In the genomic region with DNA sequence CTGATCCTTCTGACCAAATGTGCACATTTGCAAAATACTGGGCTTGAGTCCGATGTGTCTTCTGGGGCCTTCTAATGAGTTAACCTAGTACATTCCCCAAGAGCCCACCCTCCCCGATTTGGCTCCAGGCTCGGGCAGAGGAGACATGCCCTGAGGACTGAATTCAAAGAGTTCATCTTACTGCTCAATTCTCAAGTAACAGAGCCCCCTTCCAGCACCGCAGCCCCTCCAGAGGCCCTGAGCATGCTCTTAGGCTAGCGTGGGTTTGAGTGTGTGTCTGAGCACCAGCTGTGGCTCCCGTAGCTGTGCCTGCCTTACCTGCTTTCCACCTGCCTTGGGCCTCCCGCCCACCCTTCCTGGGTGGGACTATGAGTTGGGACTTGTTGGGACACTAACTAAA, we compare ENCODE assay signal across 17 cellular contexts.
DNase-seq lines count a peak whose midpoint lies in the region; ATAC-seq and TF ChIP-seq lines count a peak whose summit lies in the region.
"Had no signal": no experiment of that assay in that cellular context is flagged by ENCODE, and none has a peak within 500 bp of the region (broad histone marks: within the 10 kb centered on the region; RNA-seq: fewer than 3 reads in every experiment).

No MANE protein-coding gene starts in this region.

- H3K9me3 Mint-ChIP-seq in activated T-cell treated with anti-CD3 and anti-CD28 coated beads, Interleukin-2, amount 50 U/mL, for 4 hours, result no peaks in the 10 kb centered on the region
- H3K9me3 Mint-ChIP-seq in activated T-cell treated with anti-CD3 and anti-CD28 coated beads, Interleukin-2, amount 50 U/mL, for 24 hours, result no peaks in the 10 kb centered on the region
- no peaks in the 10 kb centered on the region for H3K9me3 Mint-ChIP-seq in endodermal cell
- H3K9me3 Mint-ChIP-seq in stimulated activated effector memory CD8-positive, alpha-beta T cell treated with anti-CD3 and anti-CD28 coated beads, Interleukin-12 subunit alpha, Interleukin-12 subunit beta, amount 100 ng/mL, for 72 hours, result no peaks in the 10 kb centered on the region
- H3K9me3 Mint-ChIP-seq: neural progenitor cell had no signal

- ATAC-seq in activated T-cell treated with anti-CD3 and anti-CD28 coated beads, Interleukin-2, amount 50 U/mL, for 4 hours, result no peak
- ATAC-seq in stimulated activated effector memory CD8-positive, alpha-beta T cell treated with anti-CD3 and anti-CD28 coated beads, Interleukin-12 subunit alpha, Interleukin-12 subunit beta, amount 100 ng/mL, for 72 hours, result no peak
- ATAC-seq in GM18519 (IDR thresholded peaks at IDR 0.05; ENCODE audit: low FRiP score, unreplicated experiment) (no peak), HG02981 (IDR thresholded peaks at IDR 0.05; ENCODE audit: unreplicated experiment) (no peak)

- no peak for TF ChIP-seq POLR2A in Peyer's patch (IDR thresholded peaks at IDR 0.05)

- no peak overlapping the region for H3K27ac Mint-ChIP-seq in activated T-cell treated with anti-CD3 and anti-CD28 coated beads, Interleukin-2, amount 50 U/mL, for 24 hours
- H3K27ac Mint-ChIP-seq in endodermal cell, result no peak overlapping the region
- peak overlapping the region; percentile 91 for H3K27ac Mint-ChIP-seq in stimulated activated effector memory CD8-positive, alpha-beta T cell treated with anti-CD3 and anti-CD28 coated beads, Interleukin-12 subunit alpha, Interleukin-12 subunit beta, amount 100 ng/mL, for 72 hours

- H3K27me3 ChIP-seq in Peyer's patch (no peaks in the 10 kb centered on the region), endodermal cell (ENCODE audit: control insufficient read depth, insufficient read depth, low read length, poor library complexity, severe bottlenecking) (no peaks in the 10 kb centered on the region)
- H3K27me3 ChIP-seq: neural progenitor cell had no signal

- H3K9me3 ChIP-seq in Peyer's patch (no peaks in the 10 kb centered on the region), endodermal cell (ENCODE audit: control insufficient read depth, low read length) (no peaks in the 10 kb centered on the region)

- H3K36me3 ChIP-seq in Peyer's patch (no peaks in the 10 kb centered on the region), endodermal cell (ENCODE audit: control insufficient read depth, insufficient read depth, low read length) (no peaks in the 10 kb centered on the region)
- H3K36me3 ChIP-seq: neural progenitor cell, WERI-Rb-1 had no signal

- no peak for TF ChIP-seq CTCF in Peyer's patch (IDR thresholded peaks at IDR 0.05)
- TF ChIP-seq CTCF in endodermal cell (conservative IDR thresholded peaks at IDR 0.05), result no peak

- peaks cover 0 to 15% (median 7%) of the 10 kb centered on the region in 4 donors for H3K4me1 ChIP-seq in Peyer's patch
- peaks cover 10% of the 10 kb centered on the region for H3K4me1 ChIP-seq in endodermal cell (ENCODE audit: control insufficient read depth, insufficient read depth, low read length)

- no peak for DNase-seq in activated T-cell treated with anti-CD3 and anti-CD28 coated beads, Interleukin-2, amount 50 U/mL, for 4 hours
- no peak for DNase-seq in activated T-cell treated with anti-CD3 and anti-CD28 coated beads, Interleukin-2, amount 50 U/mL, for 24 hours
- DNase-seq in Peyer's patch (peak in 1 of 3 donors; percentile 46), endodermal cell (peak; percentile 24), DMS153 treated with DMSO at 0.1 percent for 48 hours (lab: John Stamatoyannopoulos, UW; ENCODE audit: unreplicated experiment) (no peak)
- DNase-seq in stimulated activated effector memory CD8-positive, alpha-beta T cell treated with anti-CD3 and anti-CD28 coated beads, Interleukin-12 subunit alpha, Interleukin-12 subunit beta, amount 100 ng/mL, for 72 hours (ENCODE audit: low spot score in 2 of 2), result no peak
- DNase-seq: activated CD8-positive, alpha-beta memory T cell treated with anti-CD3 and anti-CD28 coated beads, Interleukin-2, amount 50 U/mL, for 48 hours; EL; Kasumi-1; mesenchymal stem cell; NCI-H2227 treated with DMSO at 0.1 percent for 48 hours; substantia nigra; SW 1271; WERI-Rb-1 had no signal

- H3K27ac ChIP-seq in Peyer's patch, result peak overlapping the region; percentile 45 to 90 (median 70)
- no peak overlapping the region for H3K27ac ChIP-seq in endodermal cell (ENCODE audit: low read depth, low read length)
- H3K27ac ChIP-seq: neural progenitor cell, WERI-Rb-1 had no signal

- H3K9ac ChIP-seq in endodermal cell (ENCODE audit: extremely low read depth, low read length, poor library complexity, severe bottlenecking), result no peak overlapping the region
- H3K9ac ChIP-seq: neural progenitor cell had no signal

- H3K4me3 ChIP-seq in Peyer's patch (peak overlapping the region in 2 of 4 donors; percentile 15 to 33), endodermal cell (ENCODE audit: low read length) (no peak overlapping the region)
- H3K4me3 ChIP-seq: neural progenitor cell had no signal

- peaks cover 44% of the 10 kb centered on the region for H3K4me1 Mint-ChIP-seq in activated T-cell treated with anti-CD3 and anti-CD28 coated beads, Interleukin-2, amount 50 U/mL, for 4 hours (ENCODE audit: low read depth)
- peaks cover 37% of the 10 kb centered on the region for H3K4me1 Mint-ChIP-seq in activated T-cell treated with anti-CD3 and anti-CD28 coated beads, Interleukin-2, amount 50 U/mL, for 24 hours (ENCODE audit: low read depth)
- H3K4me1 Mint-ChIP-seq in endodermal cell, result peaks cover 29% of the 10 kb centered on the region
- peaks cover 33% of the 10 kb centered on the region for H3K4me1 Mint-ChIP-seq in stimulated activated effector memory CD8-positive, alpha-beta T cell treated with anti-CD3 and anti-CD28 coated beads, Interleukin-12 subunit alpha, Interleukin-12 subunit beta, amount 100 ng/mL, for 72 hours

- H3K36me3 Mint-ChIP-seq in activated T-cell treated with anti-CD3 and anti-CD28 coated beads, Interleukin-2, amount 50 U/mL, for 4 hours (ENCODE audit: insufficient read depth), result no peaks in the 10 kb centered on the region
- H3K36me3 Mint-ChIP-seq in activated T-cell treated with anti-CD3 and anti-CD28 coated beads, Interleukin-2, amount 50 U/mL, for 24 hours (ENCODE audit: low read depth), result no peaks in the 10 kb centered on the region
- no peaks in the 10 kb centered on the region for H3K36me3 Mint-ChIP-seq in endodermal cell (ENCODE audit: low read depth)
- no peaks in the 10 kb centered on the region for H3K36me3 Mint-ChIP-seq in stimulated activated effector memory CD8-positive, alpha-beta T cell treated with anti-CD3 and anti-CD28 coated beads, Interleukin-12 subunit alpha, Interleukin-12 subunit beta, amount 100 ng/mL, for 72 hours
- H3K36me3 Mint-ChIP-seq: neural progenitor cell had no signal

- H3K4me3 Mint-ChIP-seq in activated T-cell treated with anti-CD3 and anti-CD28 coated beads, Interleukin-2, amount 50 U/mL, for 4 hours, result peak overlapping the region; percentile 79
- no peak overlapping the region for H3K4me3 Mint-ChIP-seq in activated T-cell treated with anti-CD3 and anti-CD28 coated beads, Interleukin-2, amount 50 U/mL, for 24 hours
- H3K4me3 Mint-ChIP-seq in endodermal cell, result no peak overlapping the region
- H3K4me3 Mint-ChIP-seq in stimulated activated effector memory CD8-positive, alpha-beta T cell treated with anti-CD3 and anti-CD28 coated beads, Interleukin-12 subunit alpha, Interleukin-12 subunit beta, amount 100 ng/mL, for 72 hours, result peak overlapping the region; percentile 65
- H3K4me3 Mint-ChIP-seq: neural progenitor cell had no signal

- WGBS in endodermal cell (ENCODE audit: insufficient coverage in 1 of 2, insufficient read length in 1 of 2), 2 experiments, result 90 to 93% methylated on average over 3 to 7 of the region's 7 CpGs

- no peaks in the 10 kb centered on the region for H3K27me3 Mint-ChIP-seq in activated T-cell treated with anti-CD3 and anti-CD28 coated beads, Interleukin-2, amount 50 U/mL, for 4 hours (ENCODE audit: low read depth)
- no peaks in the 10 kb centered on the region for H3K27me3 Mint-ChIP-seq in activated T-cell treated with anti-CD3 and anti-CD28 coated beads, Interleukin-2, amount 50 U/mL, for 24 hours
- H3K27me3 Mint-ChIP-seq in endodermal cell (ENCODE audit: insufficient read depth), result peaks cover 8% of the 10 kb centered on the region

Comparison
In these comparisons a context has a peak if more than half of its experiments do, and no peak if none do; other contexts are left out.
1. H3K4me3 Mint-ChIP-seq: peak in activated T-cell treated with anti-CD3 and anti-CD28 coated beads, Interleukin-2, amount 50 U/mL, for 4 hours (single experiment) and stimulated activated effector memory CD8-positive, alpha-beta T cell treated with anti-CD3 and anti-CD28 coated beads, Interleukin-12 subunit alpha, Interleukin-12 subunit beta, amount 100 ng/mL, for 72 hours (single experiment); none in activated T-cell treated with anti-CD3 and anti-CD28 coated beads, Interleukin-2, amount 50 U/mL, for 24 hours (single experiment) and endodermal cell (single experiment).